Comparison of ENCODE assay signal across 10 cellular contexts in the genomic region with DNA sequence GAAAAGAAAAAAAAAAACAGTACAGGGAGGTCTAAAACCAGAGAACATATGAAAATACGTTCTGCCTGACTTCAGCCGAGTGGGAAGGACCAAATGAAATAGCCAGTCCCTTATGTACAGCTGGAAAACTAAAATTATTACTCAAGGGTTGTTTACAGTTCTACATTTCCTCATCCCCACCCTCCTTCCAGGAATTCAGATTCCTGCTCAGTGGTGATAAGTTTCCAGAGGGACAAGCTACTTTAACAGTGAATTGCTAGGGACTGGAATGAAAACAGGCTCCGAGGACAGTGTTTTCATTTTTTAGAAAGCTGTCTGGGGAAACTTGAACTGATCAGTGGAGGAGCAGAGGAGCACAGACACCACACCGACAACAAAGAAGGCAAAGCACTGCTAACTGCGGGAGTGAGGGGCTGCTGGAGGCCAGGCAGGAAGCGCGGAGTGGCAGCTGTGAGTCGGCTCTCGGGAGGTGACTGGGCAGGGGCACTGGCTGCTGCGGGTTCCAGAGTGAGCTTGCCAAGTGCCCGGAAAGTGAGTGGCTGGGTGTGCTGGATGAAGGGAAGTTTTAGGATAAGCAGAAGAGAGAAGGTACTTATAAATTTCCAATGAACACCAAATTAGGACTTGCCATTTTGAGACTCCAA.
A peak's percentile ranks its signal among the peaks of the same experiment; 100 is the strongest.
DNase-seq lines count a peak whose midpoint lies in the region; ATAC-seq and TF ChIP-seq lines count a peak whose summit lies in the region.
"Had no signal": no experiment of that assay in that cellular context is flagged by ENCODE, and none has a peak within 500 bp of the region (broad histone marks: within the 10 kb centered on the region; RNA-seq: fewer than 3 reads in every experiment).

No MANE protein-coding gene starts in this region.

- H4K20me1 ChIP-seq in Karpas-422 (ENCODE audit: insufficient read depth, low read depth, low read length): no peaks in the 10 kb centered on the region

- peaks cover 4% of the 10 kb centered on the region for H3K4me1 Mint-ChIP-seq in neural crest cell
- H3K4me1 Mint-ChIP-seq: B cell had no signal

- intact Hi-C loops in Right ventricle myocardium inferior (cut with DNase I) (loop anchor here (10.0 kb wide), 1 partner anchor 455 kb away; no protein-coding TSS in a partner anchor), cardiac septum (cut with DNase I) (no loop called here), heart left ventricle (cut with DNase I) (loop anchor here in 6 of 10 donors (5.0 to 10.0 kb wide), 4 partner anchors 205 to 455 kb away; no protein-coding TSS in a partner anchor)

- peak overlapping the region; percentile 81 for H3K27ac Mint-ChIP-seq in neural crest cell (ENCODE audit: unreplicated experiment)
- H3K27ac Mint-ChIP-seq: activated CD4-positive, alpha-beta memory T cell treated with anti-CD3 and anti-CD28 coated beads, Interleukin-2, amount 10 ng/mL, durations not matched to agents 7 days and 5 days had no signal

- no peak for TF ChIP-seq POLR2A in heart left ventricle (IDR thresholded peaks at IDR 0.05)

- H2AFZ ChIP-seq in Karpas-422 (ENCODE audit: low read length): no peak overlapping the region

- H3K27ac ChIP-seq in heart left ventricle (peak overlapping the region; percentile 52 to 82 (median 72)), Karpas-422 (ENCODE audit: low read length) (no peak overlapping the region)

- H3K27me3 ChIP-seq in heart left ventricle (no peaks in the 10 kb centered on the region), Karpas-422 (ENCODE audit: low read length) (no peaks in the 10 kb centered on the region)

- no peak overlapping the region for H3K4me2 ChIP-seq in Karpas-422 (ENCODE audit: low read depth, low read length, poor library complexity, severe bottlenecking)

- peaks cover 6% of the 10 kb centered on the region for H3K36me3 Mint-ChIP-seq in neural crest cell (ENCODE audit: low read depth)

- no peaks in the 10 kb centered on the region for H3K27me3 Mint-ChIP-seq in neural crest cell (ENCODE audit: low read depth)
- H3K27me3 Mint-ChIP-seq: activated CD4-positive, alpha-beta memory T cell treated with anti-CD3 and anti-CD28 coated beads, Interleukin-2, amount 10 ng/mL, durations not matched to agents 7 days and 5 days; B cell had no signal

- H3K4me1 ChIP-seq in heart left ventricle (peaks cover 0 to 48% (median 19%) of the 10 kb centered on the region in 12 donors), Karpas-422 (ENCODE audit: low read length) (no peaks in the 10 kb centered on the region)

- H3K9ac ChIP-seq in Karpas-422 (ENCODE audit: low read length): no peak overlapping the region

- H3K9me3 ChIP-seq in heart left ventricle (no peaks in the 10 kb centered on the region), Karpas-422 (ENCODE audit: low read length) (no peaks in the 10 kb centered on the region)

- TF ChIP-seq CTCF in heart left ventricle (IDR thresholded peaks at IDR 0.05) (no peak), neural crest cell (conservative IDR thresholded peaks at IDR 0.05) (no peak)

- H3K4me3 ChIP-seq in heart left ventricle (peak overlapping the region in 10 of 12 donors; percentile 1 to 53 (median 41)), Karpas-422 (ENCODE audit: low read length) (no peak overlapping the region)

- WGBS in heart left ventricle, 4 donors: 20 to 38% (median 23%) methylated on average over 11 of the region's 11 CpGs

- H3K79me2 ChIP-seq in Karpas-422 (ENCODE audit: low read length): no peaks in the 10 kb centered on the region

- DNase-seq in Right ventricle myocardium inferior (ENCODE audit: missing footprints): no peak
- no peak for DNase-seq in cardiac septum (ENCODE audit: low spot score)
- DNase-seq in heart left ventricle: peak in 1 of 5 donors; percentile 29
- no peak for DNase-seq in neural crest cell (ENCODE audit: low read depth, low spot score)
- DNase-seq in Karpas-422: no peak
- DNase-seq in H4 (ENCODE audit: low spot score): no peak
- DNase-seq in SW 1271 (lab: John Stamatoyannopoulos, UW): no peak
- DNase-seq: activated CD4-positive, alpha-beta memory T cell treated with anti-CD3 and anti-CD28 coated beads, Interleukin-2, amount 10 ng/mL, durations not matched to agents 7 days and 5 days had no signal

- H3K9me2 ChIP-seq in Karpas-422 (replicated peaks; ENCODE audit: insufficient read depth, low read length): no peaks in the 10 kb centered on the region

- H3K4me3 Mint-ChIP-seq in neural crest cell: no peak overlapping the region
- H3K4me3 Mint-ChIP-seq: activated CD4-positive, alpha-beta memory T cell treated with anti-CD3 and anti-CD28 coated beads, Interleukin-2, amount 10 ng/mL, durations not matched to agents 7 days and 5 days; B cell had no signal

- peaks cover 3 to 97% (median 86%) of the 10 kb centered on the region in 9 donors for H3K36me3 ChIP-seq in heart left ventricle
- H3K36me3 ChIP-seq in Karpas-422 (ENCODE audit: insufficient read depth, low read length): peaks cover 37% of the 10 kb centered on the region; the same call in 1 of the 2 replicates

- H3K9me3 Mint-ChIP-seq in neural crest cell: no peaks in the 10 kb centered on the region
- H3K9me3 Mint-ChIP-seq: activated CD4-positive, alpha-beta memory T cell treated with anti-CD3 and anti-CD28 coated beads, Interleukin-2, amount 10 ng/mL, durations not matched to agents 7 days and 5 days had no signal

- ATAC-seq in Right ventricle myocardium inferior: peak; percentile 83
- ATAC-seq in heart left ventricle: peak; percentile 58 to 81 (median 80)
- no peak for ATAC-seq in HG02610 (IDR thresholded peaks at IDR 0.05; ENCODE audit: unreplicated experiment)
